1 cellular context compared by ENCODE assay signal in the genomic region with DNA sequence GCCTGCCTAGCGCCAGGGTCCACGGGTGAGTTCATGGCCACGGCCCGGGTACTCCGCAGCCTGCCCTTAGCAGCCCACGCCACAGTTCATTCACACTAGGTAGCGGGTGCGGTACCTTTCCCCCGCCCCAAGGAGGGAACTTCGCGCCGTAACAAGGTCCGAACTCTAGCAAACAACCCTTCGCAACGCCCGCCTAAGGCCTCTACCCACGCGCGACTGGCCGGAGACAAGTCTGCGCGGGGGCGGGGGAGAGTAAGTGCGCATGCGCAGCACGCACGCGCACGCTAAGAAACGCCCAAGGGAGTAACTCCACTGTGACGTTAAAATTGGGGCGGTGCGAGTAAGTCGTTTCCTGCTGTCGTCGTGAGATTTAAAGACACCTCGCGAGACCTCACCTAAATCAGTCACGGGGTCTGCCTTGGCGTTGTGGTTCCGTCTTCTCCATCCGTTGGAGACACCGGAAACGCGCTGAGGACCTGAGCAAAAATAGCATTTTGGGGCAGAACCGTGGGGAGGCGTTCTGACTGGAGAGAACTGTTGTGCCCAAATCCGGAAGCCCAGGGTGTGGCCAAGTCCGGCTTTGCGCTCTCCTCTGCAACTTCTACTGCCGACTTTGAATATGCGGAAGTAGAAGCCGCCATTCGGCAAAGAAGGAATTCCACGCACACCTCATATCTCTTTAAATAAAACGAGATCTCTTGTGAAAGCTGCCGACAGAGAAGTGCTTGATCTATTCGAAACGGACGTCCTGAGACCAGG.
TF ChIP-seq lines count a peak whose summit lies in the region.

Gene RAPGEF6, minus strand, starts transcription at position 234 of the 759 bp plus-strand sequence. Its CDS starts 199 bp downstream, at position 35.

TF ChIP-seq in K562, 482 proteins besides CTCF, POLR2A, EP300 and RAD21 (continued from another document):
- TF ChIP-seq, protein P1, sequence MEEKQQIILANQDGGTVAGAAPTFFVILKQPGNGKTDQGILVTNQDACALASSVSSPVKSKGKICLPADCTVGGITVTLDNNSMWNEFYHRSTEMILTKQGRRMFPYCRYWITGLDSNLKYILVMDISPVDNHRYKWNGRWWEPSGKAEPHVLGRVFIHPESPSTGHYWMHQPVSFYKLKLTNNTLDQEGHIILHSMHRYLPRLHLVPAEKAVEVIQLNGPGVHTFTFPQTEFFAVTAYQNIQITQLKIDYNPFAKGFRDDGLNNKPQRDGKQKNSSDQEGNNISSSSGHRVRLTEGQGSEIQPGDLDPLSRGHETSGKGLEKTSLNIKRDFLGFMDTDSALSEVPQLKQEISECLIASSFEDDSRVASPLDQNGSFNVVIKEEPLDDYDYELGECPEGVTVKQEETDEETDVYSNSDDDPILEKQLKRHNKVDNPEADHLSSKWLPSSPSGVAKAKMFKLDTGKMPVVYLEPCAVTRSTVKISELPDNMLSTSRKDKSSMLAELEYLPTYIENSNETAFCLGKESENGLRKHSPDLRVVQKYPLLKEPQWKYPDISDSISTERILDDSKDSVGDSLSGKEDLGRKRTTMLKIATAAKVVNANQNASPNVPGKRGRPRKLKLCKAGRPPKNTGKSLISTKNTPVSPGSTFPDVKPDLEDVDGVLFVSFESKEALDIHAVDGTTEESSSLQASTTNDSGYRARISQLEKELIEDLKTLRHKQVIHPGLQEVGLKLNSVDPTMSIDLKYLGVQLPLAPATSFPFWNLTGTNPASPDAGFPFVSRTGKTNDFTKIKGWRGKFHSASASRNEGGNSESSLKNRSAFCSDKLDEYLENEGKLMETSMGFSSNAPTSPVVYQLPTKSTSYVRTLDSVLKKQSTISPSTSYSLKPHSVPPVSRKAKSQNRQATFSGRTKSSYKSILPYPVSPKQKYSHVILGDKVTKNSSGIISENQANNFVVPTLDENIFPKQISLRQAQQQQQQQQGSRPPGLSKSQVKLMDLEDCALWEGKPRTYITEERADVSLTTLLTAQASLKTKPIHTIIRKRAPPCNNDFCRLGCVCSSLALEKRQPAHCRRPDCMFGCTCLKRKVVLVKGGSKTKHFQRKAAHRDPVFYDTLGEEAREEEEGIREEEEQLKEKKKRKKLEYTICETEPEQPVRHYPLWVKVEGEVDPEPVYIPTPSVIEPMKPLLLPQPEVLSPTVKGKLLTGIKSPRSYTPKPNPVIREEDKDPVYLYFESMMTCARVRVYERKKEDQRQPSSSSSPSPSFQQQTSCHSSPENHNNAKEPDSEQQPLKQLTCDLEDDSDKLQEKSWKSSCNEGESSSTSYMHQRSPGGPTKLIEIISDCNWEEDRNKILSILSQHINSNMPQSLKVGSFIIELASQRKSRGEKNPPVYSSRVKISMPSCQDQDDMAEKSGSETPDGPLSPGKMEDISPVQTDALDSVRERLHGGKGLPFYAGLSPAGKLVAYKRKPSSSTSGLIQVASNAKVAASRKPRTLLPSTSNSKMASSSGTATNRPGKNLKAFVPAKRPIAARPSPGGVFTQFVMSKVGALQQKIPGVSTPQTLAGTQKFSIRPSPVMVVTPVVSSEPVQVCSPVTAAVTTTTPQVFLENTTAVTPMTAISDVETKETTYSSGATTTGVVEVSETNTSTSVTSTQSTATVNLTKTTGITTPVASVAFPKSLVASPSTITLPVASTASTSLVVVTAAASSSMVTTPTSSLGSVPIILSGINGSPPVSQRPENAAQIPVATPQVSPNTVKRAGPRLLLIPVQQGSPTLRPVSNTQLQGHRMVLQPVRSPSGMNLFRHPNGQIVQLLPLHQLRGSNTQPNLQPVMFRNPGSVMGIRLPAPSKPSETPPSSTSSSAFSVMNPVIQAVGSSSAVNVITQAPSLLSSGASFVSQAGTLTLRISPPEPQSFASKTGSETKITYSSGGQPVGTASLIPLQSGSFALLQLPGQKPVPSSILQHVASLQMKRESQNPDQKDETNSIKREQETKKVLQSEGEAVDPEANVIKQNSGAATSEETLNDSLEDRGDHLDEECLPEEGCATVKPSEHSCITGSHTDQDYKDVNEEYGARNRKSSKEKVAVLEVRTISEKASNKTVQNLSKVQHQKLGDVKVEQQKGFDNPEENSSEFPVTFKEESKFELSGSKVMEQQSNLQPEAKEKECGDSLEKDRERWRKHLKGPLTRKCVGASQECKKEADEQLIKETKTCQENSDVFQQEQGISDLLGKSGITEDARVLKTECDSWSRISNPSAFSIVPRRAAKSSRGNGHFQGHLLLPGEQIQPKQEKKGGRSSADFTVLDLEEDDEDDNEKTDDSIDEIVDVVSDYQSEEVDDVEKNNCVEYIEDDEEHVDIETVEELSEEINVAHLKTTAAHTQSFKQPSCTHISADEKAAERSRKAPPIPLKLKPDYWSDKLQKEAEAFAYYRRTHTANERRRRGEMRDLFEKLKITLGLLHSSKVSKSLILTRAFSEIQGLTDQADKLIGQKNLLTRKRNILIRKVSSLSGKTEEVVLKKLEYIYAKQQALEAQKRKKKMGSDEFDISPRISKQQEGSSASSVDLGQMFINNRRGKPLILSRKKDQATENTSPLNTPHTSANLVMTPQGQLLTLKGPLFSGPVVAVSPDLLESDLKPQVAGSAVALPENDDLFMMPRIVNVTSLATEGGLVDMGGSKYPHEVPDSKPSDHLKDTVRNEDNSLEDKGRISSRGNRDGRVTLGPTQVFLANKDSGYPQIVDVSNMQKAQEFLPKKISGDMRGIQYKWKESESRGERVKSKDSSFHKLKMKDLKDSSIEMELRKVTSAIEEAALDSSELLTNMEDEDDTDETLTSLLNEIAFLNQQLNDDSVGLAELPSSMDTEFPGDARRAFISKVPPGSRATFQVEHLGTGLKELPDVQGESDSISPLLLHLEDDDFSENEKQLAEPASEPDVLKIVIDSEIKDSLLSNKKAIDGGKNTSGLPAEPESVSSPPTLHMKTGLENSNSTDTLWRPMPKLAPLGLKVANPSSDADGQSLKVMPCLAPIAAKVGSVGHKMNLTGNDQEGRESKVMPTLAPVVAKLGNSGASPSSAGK (IDR thresholded peaks at IDR 0.05) = peak; percentile 29; the same call in 1 of the 2 replicates
- TF ChIP-seq IRF9 (tag; IDR thresholded peaks at IDR 0.05) (no peak), CREB3 (tag; conservative IDR thresholded peaks at IDR 0.05; ENCODE audit: low read depth) (no peak)
TF ChIP-seq in K562: peak in this region for 164.
